ENCODE assay signal across 1 cellular context in the genomic region with DNA sequence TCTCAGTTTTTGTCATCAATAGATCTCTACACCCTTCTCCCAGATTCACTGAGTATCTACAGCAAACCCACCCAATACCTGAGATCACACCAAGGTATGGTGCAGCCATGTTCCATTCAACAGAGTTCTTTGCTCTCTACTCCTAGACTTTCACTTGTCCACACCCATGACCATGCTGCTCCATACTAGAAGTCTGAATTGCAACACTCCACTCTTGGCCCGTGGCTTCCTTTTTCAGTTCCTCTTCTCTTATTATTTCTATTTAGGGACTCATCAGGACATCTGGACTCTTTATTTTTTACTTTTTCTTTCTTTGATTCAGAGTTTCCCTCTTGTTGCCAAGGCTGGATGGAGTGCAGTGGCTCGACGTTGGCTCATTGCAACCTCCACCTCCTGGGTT.
TF ChIP-seq lines count a peak whose summit lies in the region.

No MANE protein-coding gene starts in this region.

TF ChIP-seq in GM12878, 131 proteins besides CTCF, POLR2A, EP300 and RAD21 (continued from another document):
- TF ChIP-seq NFIC (IDR thresholded peaks at IDR 0.05; ENCODE audit: low read depth, low read length) = peak; percentile 42; the same call in 1 of the 2 replicates
- TF ChIP-seq TARDBP (IDR thresholded peaks at IDR 0.05; ENCODE audit: borderline replicate concordance) = no peak
- TF ChIP-seq, protein P1, sequence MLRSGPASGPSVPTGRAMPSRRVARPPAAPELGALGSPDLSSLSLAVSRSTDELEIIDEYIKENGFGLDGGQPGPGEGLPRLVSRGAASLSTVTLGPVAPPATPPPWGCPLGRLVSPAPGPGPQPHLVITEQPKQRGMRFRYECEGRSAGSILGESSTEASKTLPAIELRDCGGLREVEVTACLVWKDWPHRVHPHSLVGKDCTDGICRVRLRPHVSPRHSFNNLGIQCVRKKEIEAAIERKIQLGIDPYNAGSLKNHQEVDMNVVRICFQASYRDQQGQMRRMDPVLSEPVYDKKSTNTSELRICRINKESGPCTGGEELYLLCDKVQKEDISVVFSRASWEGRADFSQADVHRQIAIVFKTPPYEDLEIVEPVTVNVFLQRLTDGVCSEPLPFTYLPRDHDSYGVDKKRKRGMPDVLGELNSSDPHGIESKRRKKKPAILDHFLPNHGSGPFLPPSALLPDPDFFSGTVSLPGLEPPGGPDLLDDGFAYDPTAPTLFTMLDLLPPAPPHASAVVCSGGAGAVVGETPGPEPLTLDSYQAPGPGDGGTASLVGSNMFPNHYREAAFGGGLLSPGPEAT (IDR thresholded peaks at IDR 0.05; ENCODE audit: low read depth) = peak; percentile 38
- peak; percentile 22; the same call in 1 of the 2 replicates for TF ChIP-seq MTA2 (IDR thresholded peaks at IDR 0.05; ENCODE audit: low read depth)
- TF ChIP-seq EED (IDR thresholded peaks at IDR 0.05; ENCODE audit: low read depth) = peak; percentile 86
- peak; percentile 60 to 67; a peak in 3 of 4 replicates for TF ChIP-seq IKZF2 (IDR thresholded peaks at IDR 0.05)
- TF ChIP-seq DPF2 (IDR thresholded peaks at IDR 0.05) = 0 out of 2 replicates have a peak, but pooled peaks have one; percentile 38
- TF ChIP-seq RUNX3 (IDR thresholded peaks at IDR 0.05; ENCODE audit: low read length) = peak; percentile 38
- peak; percentile 80 for TF ChIP-seq MEF2B (IDR thresholded peaks at IDR 0.05; ENCODE audit: partially characterized antibody, poor library complexity, severe bottlenecking)
- peak; percentile 94 for TF ChIP-seq SPI1 (IDR thresholded peaks at IDR 0.05; ENCODE audit: borderline replicate concordance, insufficient read depth, low read depth, low read length)
- TF ChIP-seq CBX5 (IDR thresholded peaks at IDR 0.05; ENCODE audit: low read depth) = no peak
- TF ChIP-seq, protein P2, sequence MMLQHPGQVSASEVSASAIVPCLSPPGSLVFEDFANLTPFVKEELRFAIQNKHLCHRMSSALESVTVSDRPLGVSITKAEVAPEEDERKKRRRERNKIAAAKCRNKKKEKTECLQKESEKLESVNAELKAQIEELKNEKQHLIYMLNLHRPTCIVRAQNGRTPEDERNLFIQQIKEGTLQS (IDR thresholded peaks at IDR 0.05; ENCODE audit: borderline replicate concordance, extremely low read depth, low read depth, low read length) = no peak
- 0 out of 2 replicates have a peak, but pooled peaks have one; percentile 35 for TF ChIP-seq NBN (IDR thresholded peaks at IDR 0.05)
- 0 out of 2 replicates have a peak, but pooled peaks have one; percentile 19 for TF ChIP-seq BCL11A (IDR thresholded peaks at IDR 0.05; ENCODE audit: low read depth, low read length)
- TF ChIP-seq ESRRA (IDR thresholded peaks at IDR 0.05; ENCODE audit: low read length) = no peak
- 0 out of 4 replicates have a peak, but pooled peaks have one; percentile 26 to 28 for TF ChIP-seq BHLHE40 (IDR thresholded peaks at IDR 0.05; ENCODE audit: borderline replicate concordance in 1 of 2, low read depth in 2 of 2, low read length in 1 of 2)
- TF ChIP-seq YY1 (IDR thresholded peaks at IDR 0.05; ENCODE audit: low read depth, low read length) = 0 out of 2 replicates have a peak, but pooled peaks have one; percentile 17
- no peak for TF ChIP-seq PBX3 (IDR thresholded peaks at IDR 0.05; ENCODE audit: insufficient replicate concordance, low read depth, low read length)
- TF ChIP-seq ETV6 (conservative IDR thresholded peaks at IDR 0.05 in 1 of 2, IDR thresholded peaks at IDR 0.05 in 1 of 2; ENCODE audit: borderline replicate concordance in 1 of 2, low read depth in 1 of 2) = peak in 1 of 2 experiments; percentile 35; a peak in 1 of 4 replicates
- peak; percentile 23; the same call in 1 of the 2 replicates for TF ChIP-seq MXI1 (IDR thresholded peaks at IDR 0.05; ENCODE audit: low read depth, low read length)
- TF ChIP-seq MEF2A (IDR thresholded peaks at IDR 0.05; ENCODE audit: insufficient read depth, low read depth, low read length) = peak; percentile 86
